In the genomic region with DNA sequence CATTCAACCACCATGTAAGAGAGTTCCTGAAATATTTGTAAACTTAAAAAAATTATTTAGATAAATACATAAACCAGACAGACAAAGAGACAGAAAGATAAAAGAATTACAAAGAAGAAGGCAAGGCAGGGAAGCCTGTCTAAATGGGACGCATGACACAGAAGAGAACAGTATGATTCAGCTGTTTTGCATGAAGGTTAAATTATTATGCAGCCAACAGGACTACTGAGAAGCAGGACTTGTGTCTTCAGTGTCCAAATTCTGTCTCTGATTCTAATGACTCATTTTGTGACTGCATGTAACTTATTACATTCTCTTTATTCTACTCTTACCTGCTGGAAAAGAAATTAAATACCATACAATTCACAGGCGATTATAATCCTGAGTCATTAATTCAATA, we compare ENCODE assay signal across 1 cellular context.
TF ChIP-seq lines count a peak whose summit lies in the region.

No MANE protein-coding gene starts in this region.

TF ChIP-seq in K562, 482 proteins besides CTCF, POLR2A, EP300 and RAD21 (continued from another document):
- TF ChIP-seq, protein P1, sequence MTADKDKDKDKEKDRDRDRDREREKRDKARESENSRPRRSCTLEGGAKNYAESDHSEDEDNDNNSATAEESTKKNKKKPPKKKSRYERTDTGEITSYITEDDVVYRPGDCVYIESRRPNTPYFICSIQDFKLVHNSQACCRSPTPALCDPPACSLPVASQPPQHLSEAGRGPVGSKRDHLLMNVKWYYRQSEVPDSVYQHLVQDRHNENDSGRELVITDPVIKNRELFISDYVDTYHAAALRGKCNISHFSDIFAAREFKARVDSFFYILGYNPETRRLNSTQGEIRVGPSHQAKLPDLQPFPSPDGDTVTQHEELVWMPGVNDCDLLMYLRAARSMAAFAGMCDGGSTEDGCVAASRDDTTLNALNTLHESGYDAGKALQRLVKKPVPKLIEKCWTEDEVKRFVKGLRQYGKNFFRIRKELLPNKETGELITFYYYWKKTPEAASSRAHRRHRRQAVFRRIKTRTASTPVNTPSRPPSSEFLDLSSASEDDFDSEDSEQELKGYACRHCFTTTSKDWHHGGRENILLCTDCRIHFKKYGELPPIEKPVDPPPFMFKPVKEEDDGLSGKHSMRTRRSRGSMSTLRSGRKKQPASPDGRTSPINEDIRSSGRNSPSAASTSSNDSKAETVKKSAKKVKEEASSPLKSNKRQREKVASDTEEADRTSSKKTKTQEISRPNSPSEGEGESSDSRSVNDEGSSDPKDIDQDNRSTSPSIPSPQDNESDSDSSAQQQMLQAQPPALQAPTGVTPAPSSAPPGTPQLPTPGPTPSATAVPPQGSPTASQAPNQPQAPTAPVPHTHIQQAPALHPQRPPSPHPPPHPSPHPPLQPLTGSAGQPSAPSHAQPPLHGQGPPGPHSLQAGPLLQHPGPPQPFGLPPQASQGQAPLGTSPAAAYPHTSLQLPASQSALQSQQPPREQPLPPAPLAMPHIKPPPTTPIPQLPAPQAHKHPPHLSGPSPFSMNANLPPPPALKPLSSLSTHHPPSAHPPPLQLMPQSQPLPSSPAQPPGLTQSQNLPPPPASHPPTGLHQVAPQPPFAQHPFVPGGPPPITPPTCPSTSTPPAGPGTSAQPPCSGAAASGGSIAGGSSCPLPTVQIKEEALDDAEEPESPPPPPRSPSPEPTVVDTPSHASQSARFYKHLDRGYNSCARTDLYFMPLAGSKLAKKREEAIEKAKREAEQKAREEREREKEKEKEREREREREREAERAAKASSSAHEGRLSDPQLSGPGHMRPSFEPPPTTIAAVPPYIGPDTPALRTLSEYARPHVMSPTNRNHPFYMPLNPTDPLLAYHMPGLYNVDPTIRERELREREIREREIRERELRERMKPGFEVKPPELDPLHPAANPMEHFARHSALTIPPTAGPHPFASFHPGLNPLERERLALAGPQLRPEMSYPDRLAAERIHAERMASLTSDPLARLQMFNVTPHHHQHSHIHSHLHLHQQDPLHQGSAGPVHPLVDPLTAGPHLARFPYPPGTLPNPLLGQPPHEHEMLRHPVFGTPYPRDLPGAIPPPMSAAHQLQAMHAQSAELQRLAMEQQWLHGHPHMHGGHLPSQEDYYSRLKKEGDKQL (CRISPR knock-in tag; IDR thresholded peaks at IDR 0.05; ENCODE audit: borderline replicate concordance), result no peak
- TF ChIP-seq ZNF121 (CRISPR knock-in tag; conservative IDR thresholded peaks at IDR 0.05) (no peak), CREBBP (IDR thresholded peaks at IDR 0.05; ENCODE audit: low read depth, low read length) (no peak), SLC30A9 (CRISPR knock-in tag; IDR thresholded peaks at IDR 0.05) (no peak), EWSR1 (IDR thresholded peaks at IDR 0.05; ENCODE audit: borderline replicate concordance, low read depth, partially characterized antibody) (no peak), SMAD1 (IDR thresholded peaks at IDR 0.05; ENCODE audit: low read depth, low read length, partially characterized antibody) (no peak), SIX5 (IDR thresholded peaks at IDR 0.05; ENCODE audit: borderline replicate concordance in 1 of 2, insufficient read depth in 1 of 2, low read depth in 1 of 2, low read length in 2 of 2) (no peak), BDP1 (IDR thresholded peaks at IDR 0.05; ENCODE audit: insufficient read depth, insufficient read length) (no peak), CBFB (CRISPR knock-in tag; IDR thresholded peaks at IDR 0.05) (no peak), SP1 (CRISPR knock-in tag; IDR thresholded peaks at IDR 0.05) (no peak), YY1 (IDR thresholded peaks at IDR 0.05; ENCODE audit: borderline replicate concordance in 1 of 3, control insufficient read depth in 1 of 3, extremely low read depth in 1 of 3, insufficient read depth in 3 of 3, insufficient read length in 1 of 3, insufficient replicate concordance in 2 of 3, low read depth in 1 of 3, low read length in 2 of 3) (no peak), ZNF830 (CRISPR knock-in tag; IDR thresholded peaks at IDR 0.05) (no peak)
